In the genomic region with DNA sequence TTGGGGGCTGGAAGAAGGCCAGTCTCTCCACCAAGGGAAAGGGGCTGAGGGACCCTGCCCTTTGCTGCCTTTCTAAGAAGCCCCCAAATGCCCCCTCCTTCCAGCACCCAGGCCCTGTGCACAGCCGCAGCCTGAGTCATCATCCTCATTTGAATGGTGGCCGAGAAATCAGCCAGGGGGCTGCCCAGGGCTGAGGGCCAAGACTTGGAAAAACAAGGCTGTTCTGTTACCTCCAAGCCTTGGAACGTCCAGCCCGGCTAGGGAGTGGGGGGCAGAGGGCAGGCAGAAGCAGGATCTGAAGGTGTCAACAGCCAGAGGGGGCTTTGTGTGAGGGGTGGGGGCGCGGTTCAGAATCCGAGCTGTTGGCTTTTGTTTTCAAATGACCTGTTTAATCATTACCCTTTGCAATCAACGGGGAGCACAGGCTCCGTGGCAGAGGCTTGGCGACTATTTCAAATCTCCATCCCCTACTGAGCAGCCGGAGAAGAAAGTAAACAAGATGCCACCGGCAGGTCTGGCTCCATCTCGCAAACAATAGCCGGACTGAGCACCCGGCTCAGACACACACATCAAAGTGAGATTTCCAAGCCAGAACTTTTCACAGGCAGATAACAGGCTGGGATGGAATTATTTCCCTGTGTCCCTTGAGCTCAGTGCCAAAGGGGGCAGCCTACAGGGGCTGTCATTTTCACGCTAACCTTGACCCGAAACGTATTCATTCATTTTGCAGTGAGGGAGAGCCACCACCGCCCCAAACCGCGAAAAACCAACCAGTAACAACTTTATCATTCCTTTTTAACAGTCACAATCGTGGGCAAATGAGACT, we compare ENCODE assay signal across 10 cellular contexts. TPM values are rescaled to one million over a fixed set of nuclear protein-coding genes. Genes with fewer than 3 reads are reported as not detected.
A peak's percentile ranks its signal among the peaks of the same experiment; 100 is the strongest.
DNase-seq lines count a peak whose midpoint lies in the region; ATAC-seq and TF ChIP-seq lines count a peak whose summit lies in the region.
"Not testable (repeated sequence)": the region's sequence is repeated elsewhere in the genome, so short reads cannot be mapped to it uniquely, and the experiment has no call there.
"Had no signal": no experiment of that assay in that cellular context is flagged by ENCODE, and none has a peak within 500 bp of the region (broad histone marks: within the 10 kb centered on the region; RNA-seq: fewer than 3 reads in every experiment).

No MANE protein-coding gene starts in this region.

- not testable (repeated sequence) for H3K27me3 Mint-ChIP-seq in activated CD8-positive, alpha-beta T cell treated with anti-CD3 and anti-CD28 coated beads, Interleukin-2, amount 10 ng/mL, durations not matched to agents 7 days and 5 days (ENCODE audit: low read depth); mesothelial cell of epicardium (ENCODE audit: low read depth)

- not testable (repeated sequence) for H3K27me3 ChIP-seq in heart right ventricle

- POLR2A ChIA-PET in activated CD8-positive, alpha-beta T cell treated with anti-CD3 and anti-CD28 coated beads, Interleukin-2, amount 10 ng/mL, durations not matched to agents 7 days and 5 days (lab: Charles Lee), result not testable (repeated sequence)

- not testable (repeated sequence) for H3K27ac Mint-ChIP-seq in activated CD8-positive, alpha-beta T cell treated with anti-CD3 and anti-CD28 coated beads, Interleukin-2, amount 10 ng/mL, durations not matched to agents 7 days and 5 days
- H3K27ac Mint-ChIP-seq in mesothelial cell of epicardium, result peak overlapping the region; percentile 77

- DNase-seq in NCI-H748 (lab: John Stamatoyannopoulos, UW; ENCODE audit: unreplicated experiment), result peak; percentile 33
- DNase-seq in activated CD8-positive, alpha-beta T cell treated with anti-CD3 and anti-CD28 coated beads, Interleukin-2, amount 10 ng/mL, durations not matched to agents 7 days and 5 days; heart right ventricle; mesothelial cell of epicardium (ENCODE audit: low spot score in 2 of 2, unreplicated experiment in 2 of 2): not testable (repeated sequence)
- DNase-seq in cardiac fibroblast (ENCODE audit: low read depth in 2 of 2), result peak in 1 of 2 donors; percentile 21
- peak; percentile 76 for DNase-seq in renal cortical epithelial cell (ENCODE audit: low read depth)

- H3K4me1 Mint-ChIP-seq in activated CD8-positive, alpha-beta T cell treated with anti-CD3 and anti-CD28 coated beads, Interleukin-2, amount 10 ng/mL, durations not matched to agents 7 days and 5 days (ENCODE audit: low read depth), result peaks cover 26% of the 10 kb centered on the region
- H3K4me1 Mint-ChIP-seq in mesothelial cell of epicardium, result peaks cover 24% of the 10 kb centered on the region

- peak overlapping the region; percentile 69 for H3K27ac ChIP-seq in 22Rv1
- H3K27ac ChIP-seq in heart right ventricle, result peak overlapping the region in 1 of 10 donors; percentile 1

- TF ChIP-seq CTCF in 22Rv1 (IDR thresholded peaks at IDR 0.05); cardiac fibroblast (IDR thresholded peaks at IDR 0.05; ENCODE audit: low read depth, low read length); heart right ventricle (IDR thresholded peaks at IDR 0.05); mesothelial cell of epicardium (IDR thresholded peaks at IDR 0.05; ENCODE audit: unreplicated experiment): not testable (repeated sequence)

- not testable (repeated sequence) for H3K36me3 ChIP-seq in ES-I3 (ENCODE audit: insufficient read depth, low read length); heart right ventricle

- 23 to 30% methylated on average over 14 to 15 of the region's 22 CpGs for WGBS in heart right ventricle, 2 donors

- peak overlapping the region; percentile 37; the same call in 1 of the 2 replicates for H3K9ac ChIP-seq in ES-I3 (ENCODE audit: low read depth, low read length)

- peak overlapping the region; percentile 72 for H3K4me3 Mint-ChIP-seq in activated CD8-positive, alpha-beta T cell treated with anti-CD3 and anti-CD28 coated beads, Interleukin-2, amount 10 ng/mL, durations not matched to agents 7 days and 5 days
- peak overlapping the region; percentile 84 for H3K4me3 Mint-ChIP-seq in mesothelial cell of epicardium

- CTCF ChIA-PET in activated CD8-positive, alpha-beta T cell treated with anti-CD3 and anti-CD28 coated beads, Interleukin-2, amount 10 ng/mL, durations not matched to agents 7 days and 5 days (lab: Charles Lee), result not testable (repeated sequence)

- peaks cover 14% of the 10 kb centered on the region for H3K4me1 ChIP-seq in ES-I3 (ENCODE audit: insufficient read depth, low read length)
- peaks cover 0 to 35% (median 14%) of the 10 kb centered on the region in 9 donors for H3K4me1 ChIP-seq in heart right ventricle

- ATAC-seq in activated CD8-positive, alpha-beta T cell treated with anti-CD3 and anti-CD28 coated beads, Interleukin-2, amount 10 ng/mL, durations not matched to agents 7 days and 5 days; heart right ventricle: not testable (repeated sequence)

- H3K9me3 ChIP-seq in ES-I3 (ENCODE audit: control insufficient read depth, insufficient read depth, low read length); heart right ventricle: not testable (repeated sequence)

- not testable (repeated sequence) for H3K9me3 Mint-ChIP-seq in activated CD8-positive, alpha-beta T cell treated with anti-CD3 and anti-CD28 coated beads, Interleukin-2, amount 10 ng/mL, durations not matched to agents 7 days and 5 days (ENCODE audit: insufficient read depth); mesothelial cell of epicardium

- intact Hi-C loops in heart right ventricle (cut with DNase I), result not testable (repeated sequence)

- not testable (repeated sequence) for H3K36me3 Mint-ChIP-seq in activated CD8-positive, alpha-beta T cell treated with anti-CD3 and anti-CD28 coated beads, Interleukin-2, amount 10 ng/mL, durations not matched to agents 7 days and 5 days (ENCODE audit: low read depth); mesothelial cell of epicardium

- H3K4me3 ChIP-seq in cardiac fibroblast (replicated peaks in 1 of 2; ENCODE audit: low read depth in 2 of 2, low read length in 2 of 2) (peak overlapping the region; percentile 64 to 66), heart right ventricle (peak overlapping the region in 8 of 10 donors; percentile 68 to 94 (median 70))

RNA-seq across cellular contexts. Expression of gene SPDYE3, which starts 37.2 kb away (rescaled TPM):
- total RNA-seq in activated CD8-positive, alpha-beta T cell treated with anti-CD3 and anti-CD28 coated beads, Interleukin-2, amount 10 ng/mL, durations not matched to agents 7 days and 5 days, result not detected
- total RNA-seq in heart right ventricle (not detected), mesothelial cell of epicardium (not detected in 3 replicates), renal cortical epithelial cell (0.05 TPM in 1 of 2 replicates, not detected in the other)
- polyA plus RNA-seq in heart right ventricle, result under 1 TPM; 0.04 to 0.15 TPM
- total RNA-seq: HT1080, mucosa of descending colon had no signal

RNA-seq across cellular contexts. Expression of gene PVRIG, which starts 50.6 kb away (rescaled TPM):
- total RNA-seq in activated CD8-positive, alpha-beta T cell treated with anti-CD3 and anti-CD28 coated beads, Interleukin-2, amount 10 ng/mL, durations not matched to agents 7 days and 5 days, result 10 to 100 TPM; 61.6 to 64.8 TPM
- total RNA-seq in heart right ventricle, result 1 to 10 TPM in 1 of 10 donors, not detected in 9; 2.1 TPM
- polyA plus RNA-seq in heart right ventricle, result under 1 TPM; 0.22 to 0.59 TPM
- not detected in 3 replicates for total RNA-seq in mesothelial cell of epicardium
- total RNA-seq in renal cortical epithelial cell, result not detected in 2 replicates
- total RNA-seq: HT1080 had no signal

Comparison
In these comparisons a context has a peak if more than half of its experiments do, and no peak if none do; other contexts are left out.
1. RNA of gene PVRIG, which starts 50.6 kb away (total RNA-seq): 61.6 to 64.8 TPM in activated CD8-positive, alpha-beta T cell treated with anti-CD3 and anti-CD28 coated beads, Interleukin-2, amount 10 ng/mL, durations not matched to agents 7 days and 5 days; 2.1 TPM in heart right ventricle, not detected in mesothelial cell of epicardium and not detected in renal cortical epithelial cell; every median in the first group is over 10 times any median in the second.